1 cellular context compared by ENCODE assay signal in the genomic region with DNA sequence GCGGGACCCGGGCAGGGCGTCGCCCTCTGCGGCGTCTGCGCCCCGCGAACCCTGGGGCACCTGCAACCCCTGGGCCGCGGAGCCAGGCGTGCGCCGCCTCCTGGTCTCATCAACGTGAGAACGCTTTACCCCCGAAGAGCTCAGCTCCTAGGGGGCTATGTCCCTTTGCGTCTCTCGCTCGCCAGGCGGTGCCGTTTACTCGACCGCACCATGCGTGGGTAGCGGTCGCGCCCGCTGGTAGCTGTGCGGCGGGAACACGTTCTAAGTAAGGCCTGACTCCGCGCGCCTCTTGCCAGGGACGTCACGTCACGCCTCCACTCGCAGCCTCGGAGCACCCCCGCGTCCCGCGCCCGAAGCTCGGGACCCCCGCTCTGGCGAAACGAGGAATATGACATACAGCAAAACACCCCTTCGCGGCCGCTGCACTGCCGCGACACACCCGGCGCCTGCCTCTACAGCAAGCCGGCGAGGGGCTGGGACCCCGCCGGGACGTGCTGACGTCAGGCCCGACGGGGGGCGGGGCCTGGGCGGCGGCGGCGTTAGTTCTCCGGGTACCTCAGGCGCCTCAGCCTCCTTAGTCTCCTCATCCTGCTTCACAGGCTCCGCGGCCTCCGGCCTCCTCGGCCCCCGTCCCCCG.
A peak's percentile ranks its signal among the peaks of the same experiment; 100 is the strongest.
TF ChIP-seq lines count a peak whose summit lies in the region.

A gene with protein sequence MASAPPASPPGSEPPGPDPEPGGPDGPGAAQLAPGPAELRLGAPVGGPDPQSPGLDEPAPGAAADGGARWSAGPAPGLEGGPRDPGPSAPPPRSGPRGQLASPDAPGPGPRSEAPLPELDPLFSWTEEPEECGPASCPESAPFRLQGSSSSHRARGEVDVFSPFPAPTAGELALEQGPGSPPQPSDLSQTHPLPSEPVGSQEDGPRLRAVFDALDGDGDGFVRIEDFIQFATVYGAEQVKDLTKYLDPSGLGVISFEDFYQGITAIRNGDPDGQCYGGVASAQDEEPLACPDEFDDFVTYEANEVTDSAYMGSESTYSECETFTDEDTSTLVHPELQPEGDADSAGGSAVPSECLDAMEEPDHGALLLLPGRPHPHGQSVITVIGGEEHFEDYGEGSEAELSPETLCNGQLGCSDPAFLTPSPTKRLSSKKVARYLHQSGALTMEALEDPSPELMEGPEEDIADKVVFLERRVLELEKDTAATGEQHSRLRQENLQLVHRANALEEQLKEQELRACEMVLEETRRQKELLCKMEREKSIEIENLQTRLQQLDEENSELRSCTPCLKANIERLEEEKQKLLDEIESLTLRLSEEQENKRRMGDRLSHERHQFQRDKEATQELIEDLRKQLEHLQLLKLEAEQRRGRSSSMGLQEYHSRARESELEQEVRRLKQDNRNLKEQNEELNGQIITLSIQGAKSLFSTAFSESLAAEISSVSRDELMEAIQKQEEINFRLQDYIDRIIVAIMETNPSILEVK (plus strand): TSS at position 568 of the 637 bp plus-strand sequence. CDS start 358 bp downstream, outside the sequence.

TF ChIP-seq in HepG2, 621 proteins besides CTCF, POLR2A, EP300 and RAD21 (continued from another document and continues in another):
- TF ChIP-seq ZNF382 (CRISPR knock-in tag; IDR thresholded peaks at IDR 0.05; ENCODE audit: borderline replicate concordance) (no peak), JDP2 (CRISPR knock-in tag; IDR thresholded peaks at IDR 0.05; ENCODE audit: borderline replicate concordance) (no peak), SRSF4 (IDR thresholded peaks at IDR 0.05; ENCODE audit: low read depth, low read length, poor library complexity, severe bottlenecking) (no peak), MAFG (CRISPR knock-in tag; IDR thresholded peaks at IDR 0.05) (no peak), SPEN (CRISPR knock-in tag; IDR thresholded peaks at IDR 0.05; ENCODE audit: low read depth) (peak; percentile 25; the same call in 1 of the 2 replicates), ZNF567 (CRISPR knock-in tag; IDR thresholded peaks at IDR 0.05; ENCODE audit: borderline replicate concordance) (peak; percentile 95; the same call in 1 of the 2 replicates), PCBP2 (optimal IDR thresholded peaks at IDR 0.05; ENCODE audit: low read depth, low read length, poor library complexity, severe bottlenecking) (no peak), ZNF782 (CRISPR knock-in tag; IDR thresholded peaks at IDR 0.05; ENCODE audit: borderline replicate concordance) (0 out of 2 replicates have a peak, but pooled peaks have one; percentile 73), ZNF431 (CRISPR knock-in tag; IDR thresholded peaks at IDR 0.05; ENCODE audit: borderline replicate concordance, low read depth) (peak; percentile 40; the same call in 1 of the 2 replicates), REXO4 (CRISPR knock-in tag; IDR thresholded peaks at IDR 0.05; ENCODE audit: borderline replicate concordance) (no peak), ZNF530 (CRISPR knock-in tag; IDR thresholded peaks at IDR 0.05; ENCODE audit: low read depth) (no peak), ZNF33A (CRISPR knock-in tag; IDR thresholded peaks at IDR 0.05; ENCODE audit: borderline replicate concordance) (no peak), ZSCAN30 (CRISPR knock-in tag; IDR thresholded peaks at IDR 0.05) (no peak), CHCHD3 (CRISPR knock-in tag; IDR thresholded peaks at IDR 0.05) (no peak), ZMAT3 (CRISPR knock-in tag; conservative IDR thresholded peaks at IDR 0.05) (0 out of 2 replicates have a peak, but pooled peaks have one; percentile 56), XBP1 (CRISPR knock-in tag; IDR thresholded peaks at IDR 0.05) (peak; percentile 85; the same call in 1 of the 2 replicates), SKI (IDR thresholded peaks at IDR 0.05; ENCODE audit: partially characterized antibody) (peak; percentile 47), NR1H2 (CRISPR knock-in tag; IDR thresholded peaks at IDR 0.05; ENCODE audit: borderline replicate concordance, low read depth) (no peak), ADNP (CRISPR knock-in tag; IDR thresholded peaks at IDR 0.05) (no peak), NFYC (CRISPR knock-in tag; IDR thresholded peaks at IDR 0.05) (peak; percentile 17; the same call in 1 of the 2 replicates), ZNF143 (CRISPR knock-in tag; IDR thresholded peaks at IDR 0.05) (peak; percentile 54; the same call in 1 of the 2 replicates), GTF2F1 (IDR thresholded peaks at IDR 0.05; ENCODE audit: low read length) (no peak), RCOR2 (CRISPR knock-in tag; IDR thresholded peaks at IDR 0.05) (no peak), CHD2 (IDR thresholded peaks at IDR 0.05; ENCODE audit: low read depth, low read length) (no peak), NFKBIZ (CRISPR knock-in tag; IDR thresholded peaks at IDR 0.05) (no peak), SRF (IDR thresholded peaks at IDR 0.05; ENCODE audit: low read depth, low read length) (no peak), MED8 (CRISPR knock-in tag; IDR thresholded peaks at IDR 0.05; ENCODE audit: insufficient replicate concordance) (no peak), NPAS2 (CRISPR knock-in tag; IDR thresholded peaks at IDR 0.05; ENCODE audit: borderline replicate concordance) (no peak), WIZ (CRISPR knock-in tag; IDR thresholded peaks at IDR 0.05) (no peak; the same call in 1 of the 2 replicates), ZNF572 (CRISPR knock-in tag; IDR thresholded peaks at IDR 0.05) (0 out of 2 replicates have a peak, but pooled peaks have one; percentile 36), GFI1 (CRISPR knock-in tag; IDR thresholded peaks at IDR 0.05; ENCODE audit: borderline replicate concordance) (peak; percentile 76; the same call in 1 of the 2 replicates), NCOA1 (CRISPR knock-in tag; IDR thresholded peaks at IDR 0.05) (peak; percentile 91)
- TF ChIP-seq, protein P1, sequence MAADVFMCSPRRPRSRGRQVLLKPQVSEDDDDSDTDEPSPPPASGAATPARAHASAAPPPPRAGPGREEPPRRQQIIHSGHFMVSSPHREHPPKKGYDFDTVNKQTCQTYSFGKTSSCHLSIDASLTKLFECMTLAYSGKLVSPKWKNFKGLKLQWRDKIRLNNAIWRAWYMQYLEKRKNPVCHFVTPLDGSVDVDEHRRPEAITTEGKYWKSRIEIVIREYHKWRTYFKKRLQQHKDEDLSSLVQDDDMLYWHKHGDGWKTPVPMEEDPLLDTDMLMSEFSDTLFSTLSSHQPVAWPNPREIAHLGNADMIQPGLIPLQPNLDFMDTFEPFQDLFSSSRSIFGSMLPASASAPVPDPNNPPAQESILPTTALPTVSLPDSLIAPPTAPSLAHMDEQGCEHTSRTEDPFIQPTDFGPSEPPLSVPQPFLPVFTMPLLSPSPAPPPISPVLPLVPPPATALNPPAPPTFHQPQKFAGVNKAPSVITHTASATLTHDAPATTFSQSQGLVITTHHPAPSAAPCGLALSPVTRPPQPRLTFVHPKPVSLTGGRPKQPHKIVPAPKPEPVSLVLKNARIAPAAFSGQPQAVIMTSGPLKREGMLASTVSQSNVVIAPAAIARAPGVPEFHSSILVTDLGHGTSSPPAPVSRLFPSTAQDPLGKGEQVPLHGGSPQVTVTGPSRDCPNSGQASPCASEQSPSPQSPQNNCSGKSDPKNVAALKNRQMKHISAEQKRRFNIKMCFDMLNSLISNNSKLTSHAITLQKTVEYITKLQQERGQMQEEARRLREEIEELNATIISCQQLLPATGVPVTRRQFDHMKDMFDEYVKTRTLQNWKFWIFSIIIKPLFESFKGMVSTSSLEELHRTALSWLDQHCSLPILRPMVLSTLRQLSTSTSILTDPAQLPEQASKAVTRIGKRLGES (CRISPR knock-in tag; IDR thresholded peaks at IDR 0.05; ENCODE audit: borderline replicate concordance): no peak
- TF ChIP-seq, protein P2, sequence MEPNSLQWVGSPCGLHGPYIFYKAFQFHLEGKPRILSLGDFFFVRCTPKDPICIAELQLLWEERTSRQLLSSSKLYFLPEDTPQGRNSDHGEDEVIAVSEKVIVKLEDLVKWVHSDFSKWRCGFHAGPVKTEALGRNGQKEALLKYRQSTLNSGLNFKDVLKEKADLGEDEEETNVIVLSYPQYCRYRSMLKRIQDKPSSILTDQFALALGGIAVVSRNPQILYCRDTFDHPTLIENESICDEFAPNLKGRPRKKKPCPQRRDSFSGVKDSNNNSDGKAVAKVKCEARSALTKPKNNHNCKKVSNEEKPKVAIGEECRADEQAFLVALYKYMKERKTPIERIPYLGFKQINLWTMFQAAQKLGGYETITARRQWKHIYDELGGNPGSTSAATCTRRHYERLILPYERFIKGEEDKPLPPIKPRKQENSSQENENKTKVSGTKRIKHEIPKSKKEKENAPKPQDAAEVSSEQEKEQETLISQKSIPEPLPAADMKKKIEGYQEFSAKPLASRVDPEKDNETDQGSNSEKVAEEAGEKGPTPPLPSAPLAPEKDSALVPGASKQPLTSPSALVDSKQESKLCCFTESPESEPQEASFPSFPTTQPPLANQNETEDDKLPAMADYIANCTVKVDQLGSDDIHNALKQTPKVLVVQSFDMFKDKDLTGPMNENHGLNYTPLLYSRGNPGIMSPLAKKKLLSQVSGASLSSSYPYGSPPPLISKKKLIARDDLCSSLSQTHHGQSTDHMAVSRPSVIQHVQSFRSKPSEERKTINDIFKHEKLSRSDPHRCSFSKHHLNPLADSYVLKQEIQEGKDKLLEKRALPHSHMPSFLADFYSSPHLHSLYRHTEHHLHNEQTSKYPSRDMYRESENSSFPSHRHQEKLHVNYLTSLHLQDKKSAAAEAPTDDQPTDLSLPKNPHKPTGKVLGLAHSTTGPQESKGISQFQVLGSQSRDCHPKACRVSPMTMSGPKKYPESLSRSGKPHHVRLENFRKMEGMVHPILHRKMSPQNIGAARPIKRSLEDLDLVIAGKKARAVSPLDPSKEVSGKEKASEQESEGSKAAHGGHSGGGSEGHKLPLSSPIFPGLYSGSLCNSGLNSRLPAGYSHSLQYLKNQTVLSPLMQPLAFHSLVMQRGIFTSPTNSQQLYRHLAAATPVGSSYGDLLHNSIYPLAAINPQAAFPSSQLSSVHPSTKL (CRISPR knock-in tag; IDR thresholded peaks at IDR 0.05): 0 out of 2 replicates have a peak, but pooled peaks have one; percentile 11
- TF ChIP-seq, protein P3, sequence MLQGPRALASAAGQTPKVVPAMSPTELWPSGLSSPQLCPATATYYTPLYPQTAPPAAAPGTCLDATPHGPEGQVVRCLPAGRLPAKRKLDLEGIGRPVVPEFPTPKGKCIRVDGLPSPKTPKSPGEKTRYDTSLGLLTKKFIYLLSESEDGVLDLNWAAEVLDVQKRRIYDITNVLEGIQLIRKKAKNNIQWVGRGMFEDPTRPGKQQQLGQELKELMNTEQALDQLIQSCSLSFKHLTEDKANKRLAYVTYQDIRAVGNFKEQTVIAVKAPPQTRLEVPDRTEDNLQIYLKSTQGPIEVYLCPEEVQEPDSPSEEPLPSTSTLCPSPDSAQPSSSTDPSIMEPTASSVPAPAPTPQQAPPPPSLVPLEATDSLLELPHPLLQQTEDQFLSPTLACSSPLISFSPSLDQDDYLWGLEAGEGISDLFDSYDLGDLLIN (CRISPR knock-in tag; IDR thresholded peaks at IDR 0.05; ENCODE audit: borderline replicate concordance): no peak
- TF ChIP-seq, protein P4, sequence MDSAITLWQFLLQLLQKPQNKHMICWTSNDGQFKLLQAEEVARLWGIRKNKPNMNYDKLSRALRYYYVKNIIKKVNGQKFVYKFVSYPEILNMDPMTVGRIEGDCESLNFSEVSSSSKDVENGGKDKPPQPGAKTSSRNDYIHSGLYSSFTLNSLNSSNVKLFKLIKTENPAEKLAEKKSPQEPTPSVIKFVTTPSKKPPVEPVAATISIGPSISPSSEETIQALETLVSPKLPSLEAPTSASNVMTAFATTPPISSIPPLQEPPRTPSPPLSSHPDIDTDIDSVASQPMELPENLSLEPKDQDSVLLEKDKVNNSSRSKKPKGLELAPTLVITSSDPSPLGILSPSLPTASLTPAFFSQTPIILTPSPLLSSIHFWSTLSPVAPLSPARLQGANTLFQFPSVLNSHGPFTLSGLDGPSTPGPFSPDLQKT (CRISPR knock-in tag; IDR thresholded peaks at IDR 0.05; ENCODE audit: borderline replicate concordance): no peak
- TF ChIP-seq, protein P5, sequence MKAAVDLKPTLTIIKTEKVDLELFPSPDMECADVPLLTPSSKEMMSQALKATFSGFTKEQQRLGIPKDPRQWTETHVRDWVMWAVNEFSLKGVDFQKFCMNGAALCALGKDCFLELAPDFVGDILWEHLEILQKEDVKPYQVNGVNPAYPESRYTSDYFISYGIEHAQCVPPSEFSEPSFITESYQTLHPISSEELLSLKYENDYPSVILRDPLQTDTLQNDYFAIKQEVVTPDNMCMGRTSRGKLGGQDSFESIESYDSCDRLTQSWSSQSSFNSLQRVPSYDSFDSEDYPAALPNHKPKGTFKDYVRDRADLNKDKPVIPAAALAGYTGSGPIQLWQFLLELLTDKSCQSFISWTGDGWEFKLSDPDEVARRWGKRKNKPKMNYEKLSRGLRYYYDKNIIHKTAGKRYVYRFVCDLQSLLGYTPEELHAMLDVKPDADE (CRISPR knock-in tag; IDR thresholded peaks at IDR 0.05): 0 out of 2 replicates have a peak, but pooled peaks have one; percentile 49
- TF ChIP-seq, protein P6, sequence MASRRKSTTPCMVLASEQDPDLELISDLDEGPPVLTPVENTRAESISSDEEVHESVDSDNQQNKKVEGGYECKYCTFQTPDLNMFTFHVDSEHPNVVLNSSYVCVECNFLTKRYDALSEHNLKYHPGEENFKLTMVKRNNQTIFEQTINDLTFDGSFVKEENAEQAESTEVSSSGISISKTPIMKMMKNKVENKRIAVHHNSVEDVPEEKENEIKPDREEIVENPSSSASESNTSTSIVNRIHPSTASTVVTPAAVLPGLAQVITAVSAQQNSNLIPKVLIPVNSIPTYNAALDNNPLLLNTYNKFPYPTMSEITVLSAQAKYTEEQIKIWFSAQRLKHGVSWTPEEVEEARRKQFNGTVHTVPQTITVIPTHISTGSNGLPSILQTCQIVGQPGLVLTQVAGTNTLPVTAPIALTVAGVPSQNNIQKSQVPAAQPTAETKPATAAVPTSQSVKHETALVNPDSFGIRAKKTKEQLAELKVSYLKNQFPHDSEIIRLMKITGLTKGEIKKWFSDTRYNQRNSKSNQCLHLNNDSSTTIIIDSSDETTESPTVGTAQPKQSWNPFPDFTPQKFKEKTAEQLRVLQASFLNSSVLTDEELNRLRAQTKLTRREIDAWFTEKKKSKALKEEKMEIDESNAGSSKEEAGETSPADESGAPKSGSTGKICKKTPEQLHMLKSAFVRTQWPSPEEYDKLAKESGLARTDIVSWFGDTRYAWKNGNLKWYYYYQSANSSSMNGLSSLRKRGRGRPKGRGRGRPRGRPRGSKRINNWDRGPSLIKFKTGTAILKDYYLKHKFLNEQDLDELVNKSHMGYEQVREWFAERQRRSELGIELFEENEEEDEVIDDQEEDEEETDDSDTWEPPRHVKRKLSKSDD (CRISPR knock-in tag; IDR thresholded peaks at IDR 0.05; ENCODE audit: low read depth): no peak
- TF ChIP-seq, protein P7, sequence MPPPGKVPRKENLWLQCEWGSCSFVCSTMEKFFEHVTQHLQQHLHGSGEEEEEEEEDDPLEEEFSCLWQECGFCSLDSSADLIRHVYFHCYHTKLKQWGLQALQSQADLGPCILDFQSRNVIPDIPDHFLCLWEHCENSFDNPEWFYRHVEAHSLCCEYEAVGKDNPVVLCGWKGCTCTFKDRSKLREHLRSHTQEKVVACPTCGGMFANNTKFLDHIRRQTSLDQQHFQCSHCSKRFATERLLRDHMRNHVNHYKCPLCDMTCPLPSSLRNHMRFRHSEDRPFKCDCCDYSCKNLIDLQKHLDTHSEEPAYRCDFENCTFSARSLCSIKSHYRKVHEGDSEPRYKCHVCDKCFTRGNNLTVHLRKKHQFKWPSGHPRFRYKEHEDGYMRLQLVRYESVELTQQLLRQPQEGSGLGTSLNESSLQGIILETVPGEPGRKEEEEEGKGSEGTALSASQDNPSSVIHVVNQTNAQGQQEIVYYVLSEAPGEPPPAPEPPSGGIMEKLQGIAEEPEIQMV (CRISPR knock-in tag; IDR thresholded peaks at IDR 0.05; ENCODE audit: low read depth): no peak
- TF ChIP-seq, protein P8, sequence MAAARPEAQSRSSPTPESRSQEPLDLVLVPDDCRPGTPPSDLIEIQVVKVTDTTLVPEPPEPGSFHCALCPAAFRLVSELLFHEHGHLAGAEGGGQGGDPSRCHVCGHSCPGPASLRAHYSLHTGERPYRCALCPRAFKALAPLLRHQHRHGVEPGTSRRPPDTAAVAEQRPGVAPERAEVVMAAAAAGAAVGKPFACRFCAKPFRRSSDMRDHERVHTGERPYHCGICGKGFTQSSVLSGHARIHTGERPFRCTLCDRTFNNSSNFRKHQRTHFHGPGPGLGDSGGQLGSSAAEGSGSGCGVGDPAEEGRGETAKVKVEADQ (CRISPR knock-in tag; IDR thresholded peaks at IDR 0.05; ENCODE audit: borderline replicate concordance): no peak
